1 cellular context compared by ENCODE assay signal in genomic region chr19:1253514-1254080, GRCh38.
TF ChIP-seq lines count a peak whose summit lies in the region.

No MANE protein-coding gene starts in this region.

TF ChIP-seq in K562, 482 proteins besides CTCF, POLR2A, EP300 and RAD21:
- TF ChIP-seq EGR1 (conservative IDR thresholded peaks at IDR 0.05) (peak; percentile 42; the same call in 1 of the 2 replicates), NR2C2 (CRISPR knock-in tag; IDR thresholded peaks at IDR 0.05) (no peak), NR2C2 (tag; IDR thresholded peaks at IDR 0.05) (peak; percentile 11; the same call in 1 of the 2 replicates), ZNF175 (CRISPR knock-in tag; IDR thresholded peaks at IDR 0.05; ENCODE audit: low read depth) (peak; percentile 68; the same call in 1 of the 2 replicates), TCF7 (IDR thresholded peaks at IDR 0.05; ENCODE audit: borderline replicate concordance) (no peak), TEAD4 (IDR thresholded peaks at IDR 0.05; ENCODE audit: low read length) (peak; percentile 30; the same call in 1 of the 2 replicates), TEAD4 (CRISPR knock-in tag; IDR thresholded peaks at IDR 0.05; ENCODE audit: borderline replicate concordance) (no peak), HNRNPLL (IDR thresholded peaks at IDR 0.05; ENCODE audit: low read depth, low read length, poor library complexity, severe bottlenecking) (peak; percentile 28), TAL1 (IDR thresholded peaks at IDR 0.05) (peak; percentile 16; the same call in 1 of the 2 replicates), MTA3 (IDR thresholded peaks at IDR 0.05; ENCODE audit: borderline replicate concordance) (0 out of 2 replicates have a peak, but pooled peaks have one; percentile 37), ARID1B (IDR thresholded peaks at IDR 0.05) (peak; percentile 47; the same call in 1 of the 2 replicates), ZBTB8A (IDR thresholded peaks at IDR 0.05; ENCODE audit: partially characterized antibody) (no peak), FIP1L1 (IDR thresholded peaks at IDR 0.05; ENCODE audit: low read depth, low read length, poor library complexity, severe bottlenecking) (peak; percentile 25), GABPB1 (CRISPR knock-in tag; IDR thresholded peaks at IDR 0.05) (peak; percentile 43; the same call in 1 of the 2 replicates), NELFE (IDR thresholded peaks at IDR 0.05; ENCODE audit: insufficient read depth, insufficient read length) (no peak), ZNF639 (CRISPR knock-in tag; conservative IDR thresholded peaks at IDR 0.05 in 1 of 2, IDR thresholded peaks at IDR 0.05 in 1 of 2) (no peak), ZC3H4 (CRISPR knock-in tag; IDR thresholded peaks at IDR 0.05; ENCODE audit: borderline replicate concordance) (0 out of 2 replicates have a peak, but pooled peaks have one; percentile 37), MEF2D (tag; conservative IDR thresholded peaks at IDR 0.05; ENCODE audit: low read depth) (no peak), RCOR1 (IDR thresholded peaks at IDR 0.05; ENCODE audit: borderline replicate concordance in 1 of 2, low read depth in 2 of 2, low read length in 2 of 2) (0 out of 4 replicates have a peak, but pooled peaks of 1 of the 2 experiments have one; percentile 19), RBFOX2 (IDR thresholded peaks at IDR 0.05; ENCODE audit: low read depth, low read length) (peak; percentile 68), MAZ (CRISPR knock-in tag; conservative IDR thresholded peaks at IDR 0.05 in 1 of 2, IDR thresholded peaks at IDR 0.05 in 1 of 2) (peak in 1 of 2 experiments; percentile 65; a peak in 3 of 4 replicates), KLF6 (CRISPR knock-in tag; IDR thresholded peaks at IDR 0.05; ENCODE audit: borderline replicate concordance) (no peak), JUND (IDR thresholded peaks at IDR 0.05; ENCODE audit: borderline replicate concordance, low read depth, low read length) (no peak), JUND (tag; IDR thresholded peaks at IDR 0.05; ENCODE audit: borderline replicate concordance, low read depth, low read length) (0 out of 3 replicates have a peak, but pooled peaks have one; percentile 51), ARID2 (IDR thresholded peaks at IDR 0.05) (no peak), ZFX (CRISPR knock-in tag; IDR thresholded peaks at IDR 0.05) (peak; percentile 53), POLR2G (IDR thresholded peaks at IDR 0.05; ENCODE audit: low read depth, low read length) (peak; percentile 51; the same call in 1 of the 2 replicates), ETS2 (tag; IDR thresholded peaks at IDR 0.05; ENCODE audit: borderline replicate concordance, poor library complexity, severe bottlenecking) (no peak), ESRRB (CRISPR knock-in tag; IDR thresholded peaks at IDR 0.05; ENCODE audit: borderline replicate concordance) (no peak), POLR2AphosphoS5 (IDR thresholded peaks at IDR 0.05; ENCODE audit: control insufficient read depth, insufficient read depth, low read depth, low read length) (peak; percentile 19), ZBTB7A (IDR thresholded peaks at IDR 0.05; ENCODE audit: borderline replicate concordance, control insufficient read depth, low read depth, low read length) (peak; percentile 54; the same call in 1 of the 2 replicates), HDAC1 (IDR thresholded peaks at IDR 0.05) (peak in 1 of 2 experiments; percentile 31; a peak in 1 of 4 replicates), NCOA6 (IDR thresholded peaks at IDR 0.05) (no peak), FOSL1 (tag; conservative IDR thresholded peaks at IDR 0.05) (peak; percentile 80), ZNF584 (CRISPR knock-in tag; IDR thresholded peaks at IDR 0.05; ENCODE audit: low read depth) (0 out of 2 replicates have a peak, but pooled peaks have one; percentile 14), DMBX1 (CRISPR knock-in tag; IDR thresholded peaks at IDR 0.05; ENCODE audit: borderline replicate concordance) (0 out of 2 replicates have a peak, but pooled peaks have one; percentile 1), TEAD1 (CRISPR knock-in tag; IDR thresholded peaks at IDR 0.05) (0 out of 4 replicates have a peak, but pooled peaks of 1 of the 2 experiments have one; percentile 19), ZNF263 (CRISPR knock-in tag; IDR thresholded peaks at IDR 0.05; ENCODE audit: borderline replicate concordance) (0 out of 2 replicates have a peak, but pooled peaks have one; percentile 7), SUPT5H (IDR thresholded peaks at IDR 0.05) (0 out of 2 replicates have a peak, but pooled peaks have one; percentile 26), BCOR (IDR thresholded peaks at IDR 0.05) (peak; percentile 67)
- TF ChIP-seq, protein P1, sequence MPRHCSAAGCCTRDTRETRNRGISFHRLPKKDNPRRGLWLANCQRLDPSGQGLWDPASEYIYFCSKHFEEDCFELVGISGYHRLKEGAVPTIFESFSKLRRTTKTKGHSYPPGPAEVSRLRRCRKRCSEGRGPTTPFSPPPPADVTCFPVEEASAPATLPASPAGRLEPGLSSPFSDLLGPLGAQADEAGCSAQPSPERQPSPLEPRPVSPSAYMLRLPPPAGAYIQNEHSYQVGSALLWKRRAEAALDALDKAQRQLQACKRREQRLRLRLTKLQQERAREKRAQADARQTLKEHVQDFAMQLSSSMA (CRISPR knock-in tag; IDR thresholded peaks at IDR 0.05): no peak
- TF ChIP-seq, protein P2, sequence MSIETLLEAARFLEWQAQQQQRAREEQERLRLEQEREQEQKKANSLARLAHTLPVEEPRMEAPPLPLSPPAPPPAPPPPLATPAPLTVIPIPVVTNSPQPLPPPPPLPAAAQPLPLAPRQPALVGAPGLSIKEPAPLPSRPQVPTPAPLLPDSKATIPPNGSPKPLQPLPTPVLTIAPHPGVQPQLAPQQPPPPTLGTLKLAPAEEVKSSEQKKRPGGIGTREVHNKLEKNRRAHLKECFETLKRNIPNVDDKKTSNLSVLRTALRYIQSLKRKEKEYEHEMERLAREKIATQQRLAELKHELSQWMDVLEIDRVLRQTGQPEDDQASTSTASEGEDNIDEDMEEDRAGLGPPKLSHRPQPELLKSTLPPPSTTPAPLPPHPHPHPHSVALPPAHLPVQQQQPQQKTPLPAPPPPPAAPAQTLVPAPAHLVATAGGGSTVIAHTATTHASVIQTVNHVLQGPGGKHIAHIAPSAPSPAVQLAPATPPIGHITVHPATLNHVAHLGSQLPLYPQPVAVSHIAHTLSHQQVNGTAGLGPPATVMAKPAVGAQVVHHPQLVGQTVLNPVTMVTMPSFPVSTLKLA (conservative IDR thresholded peaks at IDR 0.05): peak in 1 of 2 experiments; percentile 27; a peak in 1 of 4 replicates
- TF ChIP-seq, protein P3, sequence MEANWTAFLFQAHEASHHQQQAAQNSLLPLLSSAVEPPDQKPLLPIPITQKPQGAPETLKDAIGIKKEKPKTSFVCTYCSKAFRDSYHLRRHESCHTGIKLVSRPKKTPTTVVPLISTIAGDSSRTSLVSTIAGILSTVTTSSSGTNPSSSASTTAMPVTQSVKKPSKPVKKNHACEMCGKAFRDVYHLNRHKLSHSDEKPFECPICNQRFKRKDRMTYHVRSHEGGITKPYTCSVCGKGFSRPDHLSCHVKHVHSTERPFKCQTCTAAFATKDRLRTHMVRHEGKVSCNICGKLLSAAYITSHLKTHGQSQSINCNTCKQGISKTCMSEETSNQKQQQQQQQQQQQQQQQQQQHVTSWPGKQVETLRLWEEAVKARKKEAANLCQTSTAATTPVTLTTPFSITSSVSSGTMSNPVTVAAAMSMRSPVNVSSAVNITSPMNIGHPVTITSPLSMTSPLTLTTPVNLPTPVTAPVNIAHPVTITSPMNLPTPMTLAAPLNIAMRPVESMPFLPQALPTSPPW (CRISPR knock-in tag; IDR thresholded peaks at IDR 0.05): peak; percentile 76
- TF ChIP-seq, protein P4, sequence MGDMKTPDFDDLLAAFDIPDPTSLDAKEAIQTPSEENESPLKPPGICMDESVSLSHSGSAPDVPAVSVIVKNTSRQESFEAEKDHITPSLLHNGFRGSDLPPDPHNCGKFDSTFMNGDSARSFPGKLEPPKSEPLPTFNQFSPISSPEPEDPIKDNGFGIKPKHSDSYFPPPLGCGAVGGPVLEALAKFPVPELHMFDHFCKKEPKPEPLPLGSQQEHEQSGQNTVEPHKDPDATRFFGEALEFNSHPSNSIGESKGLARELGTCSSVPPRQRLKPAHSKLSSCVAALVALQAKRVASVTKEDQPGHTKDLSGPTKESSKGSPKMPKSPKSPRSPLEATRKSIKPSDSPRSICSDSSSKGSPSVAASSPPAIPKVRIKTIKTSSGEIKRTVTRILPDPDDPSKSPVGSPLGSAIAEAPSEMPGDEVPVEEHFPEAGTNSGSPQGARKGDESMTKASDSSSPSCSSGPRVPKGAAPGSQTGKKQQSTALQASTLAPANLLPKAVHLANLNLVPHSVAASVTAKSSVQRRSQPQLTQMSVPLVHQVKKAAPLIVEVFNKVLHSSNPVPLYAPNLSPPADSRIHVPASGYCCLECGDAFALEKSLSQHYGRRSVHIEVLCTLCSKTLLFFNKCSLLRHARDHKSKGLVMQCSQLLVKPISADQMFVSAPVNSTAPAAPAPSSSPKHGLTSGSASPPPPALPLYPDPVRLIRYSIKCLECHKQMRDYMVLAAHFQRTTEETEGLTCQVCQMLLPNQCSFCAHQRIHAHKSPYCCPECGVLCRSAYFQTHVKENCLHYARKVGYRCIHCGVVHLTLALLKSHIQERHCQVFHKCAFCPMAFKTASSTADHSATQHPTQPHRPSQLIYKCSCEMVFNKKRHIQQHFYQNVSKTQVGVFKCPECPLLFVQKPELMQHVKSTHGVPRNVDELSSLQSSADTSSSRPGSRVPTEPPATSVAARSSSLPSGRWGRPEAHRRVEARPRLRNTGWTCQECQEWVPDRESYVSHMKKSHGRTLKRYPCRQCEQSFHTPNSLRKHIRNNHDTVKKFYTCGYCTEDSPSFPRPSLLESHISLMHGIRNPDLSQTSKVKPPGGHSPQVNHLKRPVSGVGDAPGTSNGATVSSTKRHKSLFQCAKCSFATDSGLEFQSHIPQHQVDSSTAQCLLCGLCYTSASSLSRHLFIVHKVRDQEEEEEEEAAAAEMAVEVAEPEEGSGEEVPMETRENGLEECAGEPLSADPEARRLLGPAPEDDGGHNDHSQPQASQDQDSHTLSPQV (IDR thresholded peaks at IDR 0.05): peak; percentile 9; the same call in 1 of the 2 replicates
- TF ChIP-seq, protein P5, sequence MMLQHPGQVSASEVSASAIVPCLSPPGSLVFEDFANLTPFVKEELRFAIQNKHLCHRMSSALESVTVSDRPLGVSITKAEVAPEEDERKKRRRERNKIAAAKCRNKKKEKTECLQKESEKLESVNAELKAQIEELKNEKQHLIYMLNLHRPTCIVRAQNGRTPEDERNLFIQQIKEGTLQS (IDR thresholded peaks at IDR 0.05): peak; percentile 6; the same call in 1 of the 2 replicates
- TF ChIP-seq, protein P5 (CRISPR knock-in tag; conservative IDR thresholded peaks at IDR 0.05): no peak
- TF ChIP-seq, protein P6, sequence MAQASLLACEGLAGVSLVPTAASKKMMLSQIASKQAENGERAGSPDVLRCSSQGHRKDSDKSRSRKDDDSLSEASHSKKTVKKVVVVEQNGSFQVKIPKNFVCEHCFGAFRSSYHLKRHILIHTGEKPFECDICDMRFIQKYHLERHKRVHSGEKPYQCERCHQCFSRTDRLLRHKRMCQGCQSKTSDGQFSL (CRISPR knock-in tag; IDR thresholded peaks at IDR 0.05): peak; percentile 48; the same call in 1 of the 2 replicates
- TF ChIP-seq, protein P6 (tag; IDR thresholded peaks at IDR 0.05): no peak
- TF ChIP-seq, protein P7, sequence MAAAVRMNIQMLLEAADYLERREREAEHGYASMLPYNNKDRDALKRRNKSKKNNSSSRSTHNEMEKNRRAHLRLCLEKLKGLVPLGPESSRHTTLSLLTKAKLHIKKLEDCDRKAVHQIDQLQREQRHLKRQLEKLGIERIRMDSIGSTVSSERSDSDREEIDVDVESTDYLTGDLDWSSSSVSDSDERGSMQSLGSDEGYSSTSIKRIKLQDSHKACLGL (CRISPR knock-in tag; IDR thresholded peaks at IDR 0.05; ENCODE audit: borderline replicate concordance, poor library complexity, severe bottlenecking): no peak
- TF ChIP-seq, protein P8, sequence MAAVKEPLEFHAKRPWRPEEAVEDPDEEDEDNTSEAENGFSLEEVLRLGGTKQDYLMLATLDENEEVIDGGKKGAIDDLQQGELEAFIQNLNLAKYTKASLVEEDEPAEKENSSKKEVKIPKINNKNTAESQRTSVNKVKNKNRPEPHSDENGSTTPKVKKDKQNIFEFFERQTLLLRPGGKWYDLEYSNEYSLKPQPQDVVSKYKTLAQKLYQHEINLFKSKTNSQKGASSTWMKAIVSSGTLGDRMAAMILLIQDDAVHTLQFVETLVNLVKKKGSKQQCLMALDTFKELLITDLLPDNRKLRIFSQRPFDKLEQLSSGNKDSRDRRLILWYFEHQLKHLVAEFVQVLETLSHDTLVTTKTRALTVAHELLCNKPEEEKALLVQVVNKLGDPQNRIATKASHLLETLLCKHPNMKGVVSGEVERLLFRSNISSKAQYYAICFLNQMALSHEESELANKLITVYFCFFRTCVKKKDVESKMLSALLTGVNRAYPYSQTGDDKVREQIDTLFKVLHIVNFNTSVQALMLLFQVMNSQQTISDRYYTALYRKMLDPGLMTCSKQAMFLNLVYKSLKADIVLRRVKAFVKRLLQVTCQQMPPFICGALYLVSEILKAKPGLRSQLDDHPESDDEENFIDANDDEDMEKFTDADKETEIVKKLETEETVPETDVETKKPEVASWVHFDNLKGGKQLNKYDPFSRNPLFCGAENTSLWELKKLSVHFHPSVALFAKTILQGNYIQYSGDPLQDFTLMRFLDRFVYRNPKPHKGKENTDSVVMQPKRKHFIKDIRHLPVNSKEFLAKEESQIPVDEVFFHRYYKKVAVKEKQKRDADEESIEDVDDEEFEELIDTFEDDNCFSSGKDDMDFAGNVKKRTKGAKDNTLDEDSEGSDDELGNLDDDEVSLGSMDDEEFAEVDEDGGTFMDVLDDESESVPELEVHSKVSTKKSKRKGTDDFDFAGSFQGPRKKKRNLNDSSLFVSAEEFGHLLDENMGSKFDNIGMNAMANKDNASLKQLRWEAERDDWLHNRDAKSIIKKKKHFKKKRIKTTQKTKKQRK (IDR thresholded peaks at IDR 0.05; ENCODE audit: borderline replicate concordance, low read depth, low read length): no peak
